Comparison of ENCODE assay signal across 16 cellular contexts in the genomic region with DNA sequence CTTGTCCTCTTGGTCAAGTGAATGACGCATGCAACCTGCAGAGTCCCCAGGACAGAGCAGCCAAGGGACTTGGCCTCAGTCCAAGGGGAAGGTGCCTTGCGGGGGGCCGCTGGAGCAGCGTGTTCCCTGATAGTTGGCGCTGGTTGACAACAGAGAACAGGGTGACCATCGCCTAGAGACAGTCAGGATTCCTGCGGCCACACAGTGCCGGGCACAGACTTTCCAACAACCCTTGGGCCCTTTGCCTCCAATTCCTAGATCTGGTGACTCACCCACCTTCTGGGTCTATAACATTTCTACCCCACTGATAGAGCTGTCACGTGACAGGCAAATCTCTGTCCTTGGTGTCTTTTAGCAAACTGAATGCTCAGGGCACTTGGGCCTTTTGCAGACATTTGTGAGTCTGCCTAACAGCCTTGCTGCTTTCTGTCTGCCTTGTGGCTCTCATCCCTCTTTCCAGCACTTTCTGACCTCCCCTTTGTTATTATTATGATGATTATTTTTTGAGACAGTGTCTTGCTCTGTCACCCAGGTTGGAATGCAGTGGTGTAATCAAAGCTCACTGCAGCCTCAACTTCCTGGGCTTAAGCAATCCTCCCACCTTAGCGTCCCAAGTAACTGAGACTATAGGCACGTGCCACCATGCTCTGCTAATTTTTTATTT. TPM values are rescaled to one million over a fixed set of nuclear protein-coding genes. Genes with fewer than 3 reads are reported as not detected.
A peak's percentile ranks its signal among the peaks of the same experiment; 100 is the strongest.
DNase-seq lines count a peak whose midpoint lies in the region; ATAC-seq, FAIRE-seq and TF ChIP-seq lines count a peak whose summit lies in the region.
"Had no signal": no experiment of that assay in that cellular context is flagged by ENCODE, and none has a peak within 500 bp of the region (broad histone marks: within the 10 kb centered on the region; RNA-seq: fewer than 3 reads in every experiment).

No MANE protein-coding gene starts in this region.

- H3K27ac ChIP-seq in trophoblast cell (ENCODE audit: low read depth, low read length), result no peak overlapping the region
- H3K27ac ChIP-seq: BLaER1 treated with 17β-estradiol and CSF1 and Interleukin-3, amounts not matched to agents 10 nM and 100 nM; HL-60 had no signal

- ATAC-seq in T-helper 17 cell, result no peak
- ATAC-seq: HCT116 had no signal

- WGBS in trophoblast cell (ENCODE audit: extremely low coverage, insufficient coverage, insufficient read length), result no CpG with 5 or more reads among the region's 11 CpGs

- H2AK5ac ChIP-seq in trophoblast cell (ENCODE audit: low read length), result no peak overlapping the region

- H2BK5ac ChIP-seq in trophoblast cell (ENCODE audit: low read depth, low read length, poor library complexity), result no peak overlapping the region

- H4K12ac ChIP-seq in trophoblast cell (ENCODE audit: low read depth, low read length), result no peak overlapping the region

- H3K79me2 ChIP-seq in trophoblast cell (ENCODE audit: control insufficient read depth, insufficient read depth, low read length, poor library complexity), result no peaks in the 10 kb centered on the region

- H3K36me3 ChIP-seq in trophoblast cell (ENCODE audit: control insufficient read depth in 1 of 2, insufficient read depth in 2 of 2, low read length in 2 of 2), result peaks cover 79 to 88% of the 10 kb centered on the region in 2 experiments

- H3K9me3 Mint-ChIP-seq in chondrocyte (ENCODE audit: low read depth), result no peaks in the 10 kb centered on the region

- no peak overlapping the region for H2BK120ac ChIP-seq in trophoblast cell (ENCODE audit: insufficient read depth, low read length, poor library complexity)

- no peaks in the 10 kb centered on the region for H3K4me1 Mint-ChIP-seq in chondrocyte (ENCODE audit: low read depth)
- no peaks in the 10 kb centered on the region for H3K4me1 Mint-ChIP-seq in T-helper 17 cell

- H3K18ac ChIP-seq in trophoblast cell (ENCODE audit: low read length), result no peak overlapping the region

- no peak overlapping the region for H3K9ac ChIP-seq in trophoblast cell (ENCODE audit: low read length)
- H3K9ac ChIP-seq: BLaER1 treated with 17β-estradiol and CSF1 and Interleukin-3, amounts not matched to agents 10 nM and 100 nM had no signal

- no peak for TF ChIP-seq CTCF in chondrocyte (IDR thresholded peaks at IDR 0.05)

- CTCF ChIA-PET in HEK293T (lab: Yijun Ruan, JAX), result no interaction called here

- H3K4me1 ChIP-seq in trophoblast cell (ENCODE audit: control insufficient read depth in 1 of 2, insufficient read depth in 2 of 2, low read length in 2 of 2), result no peaks in the 10 kb centered on the region

- no peaks in the 10 kb centered on the region for H3K79me1 ChIP-seq in trophoblast cell (ENCODE audit: low read length)

- H3K4ac ChIP-seq in trophoblast cell (ENCODE audit: low read depth, low read length), result no peak overlapping the region

- POLR2A ChIA-PET in HEK293T (lab: Yijun Ruan, JAX), result interaction anchor here (1.0 kb wide), 1 partner anchor 12 kb away, joined by 8 read pairs; the partner anchor contains the start of gene TEDC2

- no peak for FAIRE-seq in RCC 7860 (lab: Jason Lieb, UNC)

- H2BK12ac ChIP-seq in trophoblast cell (ENCODE audit: low read length), result no peak overlapping the region

- H3K23ac ChIP-seq in trophoblast cell (ENCODE audit: low read length), result no peak overlapping the region

- H3K4me3 Mint-ChIP-seq in chondrocyte (ENCODE audit: unreplicated experiment), result no peak overlapping the region
- no peak overlapping the region for H3K4me3 Mint-ChIP-seq in T-helper 17 cell

- H3K36me3 Mint-ChIP-seq in chondrocyte (ENCODE audit: low read depth), result peaks cover 16% of the 10 kb centered on the region
- no peaks in the 10 kb centered on the region for H3K36me3 Mint-ChIP-seq in T-helper 17 cell (ENCODE audit: low read depth)

- no peak overlapping the region for H3K27ac Mint-ChIP-seq in chondrocyte (ENCODE audit: unreplicated experiment)
- H3K27ac Mint-ChIP-seq in T-helper 17 cell, result no peak overlapping the region

- no peak overlapping the region for H4K8ac ChIP-seq in trophoblast cell (ENCODE audit: low read depth, low read length)

- no peaks in the 10 kb centered on the region for H3K27me3 ChIP-seq in trophoblast cell (ENCODE audit: insufficient read depth, low read length)
- H3K27me3 ChIP-seq: BLaER1 treated with 17β-estradiol and CSF1 and Interleukin-3, amounts not matched to agents 10 nM and 100 nM had no signal

- H2AFZ ChIP-seq in trophoblast cell (ENCODE audit: insufficient read depth, low read length, poor library complexity), result no peak overlapping the region

- H3K4me3 ChIP-seq in trophoblast cell (ENCODE audit: low read depth, low read length), result no peak overlapping the region
- H3K4me3 ChIP-seq: BLaER1 treated with 17β-estradiol and CSF1 and Interleukin-3, amounts not matched to agents 10 nM and 100 nM had no signal

- H3K9me3 ChIP-seq in trophoblast cell (ENCODE audit: insufficient read depth, low read depth, low read length), result peaks cover 2% of the 10 kb centered on the region
- H3K9me3 ChIP-seq in T-helper 17 cell (ENCODE audit: control insufficient read depth, low read length, poor library complexity, severe bottlenecking), result no peaks in the 10 kb centered on the region
- H3K9me3 ChIP-seq: BLaER1 treated with 17β-estradiol and CSF1 and Interleukin-3, amounts not matched to agents 10 nM and 100 nM had no signal

- H4K91ac ChIP-seq in trophoblast cell (ENCODE audit: low read depth, low read length), result no peak overlapping the region

- H3K14ac ChIP-seq in trophoblast cell (ENCODE audit: low read length), result no peak overlapping the region

- DNase-seq in EL (peak; percentile 53), RCC 7860 (ENCODE audit: low spot score) (peak; percentile 33), chondrocyte (ENCODE audit: low spot score) (peak; percentile 90), trophoblast cell (peak; percentile 89 to 95), T-helper 17 cell (no peak), HEK293T (ENCODE audit: extremely low spot score) (no peak), NCI-H1694 (lab: John Stamatoyannopoulos, UW) (no peak)
- DNase-seq in activated CD4-positive, alpha-beta T cell treated with anti-CD3 and anti-CD28 coated beads, Interleukin-2, amount 50 U/mL, for 48 hours, result no peak
- DNase-seq: KBM-7, NCI-H1092, NCI-H345, NCI-H69, SIG-M5 had no signal

- no peak overlapping the region for H3K4me2 ChIP-seq in trophoblast cell (ENCODE audit: low read length)
- H3K4me2 ChIP-seq: BLaER1 treated with 17β-estradiol and CSF1 and Interleukin-3, amounts not matched to agents 10 nM and 100 nM had no signal

- no peaks in the 10 kb centered on the region for H3K27me3 Mint-ChIP-seq in chondrocyte (ENCODE audit: low read depth)
- H3K27me3 Mint-ChIP-seq in T-helper 17 cell, result no peaks in the 10 kb centered on the region

TF ChIP-seq in HEK293T, 16 proteins besides CTCF, POLR2A, EP300 and RAD21:
- TF ChIP-seq TARDBP (IDR thresholded peaks at IDR 0.05), result no peak
- no peak for TF ChIP-seq FOXK2 (IDR thresholded peaks at IDR 0.05)
- no peak for TF ChIP-seq FOXA1 (IDR thresholded peaks at IDR 0.05)
- TF ChIP-seq BHLHE40 (IDR thresholded peaks at IDR 0.05; ENCODE audit: borderline replicate concordance), result no peak

RNA-seq across cellular contexts. Expression of gene TEDC2, which starts 11.9 kb away (rescaled TPM):
- total RNA-seq in chondrocyte (3.9 to 6.5 TPM (median 5.5 TPM) in 3 replicates), T-helper 17 cell (under 1 TPM; 0.70 to 0.85 TPM)
- polyA plus RNA-seq in trophoblast cell (2013), result 9.0 and 9.9 TPM in 2 replicates

RNA-seq across cellular contexts. Expression of gene CCNF, which starts 18.8 kb away (rescaled TPM):
- total RNA-seq in chondrocyte (4.9 to 7.7 TPM (median 7.6 TPM) in 3 replicates), T-helper 17 cell (1 to 10 TPM; 2.9 to 3.3 TPM)
- 15.0 and 15.3 TPM in 2 replicates for polyA plus RNA-seq in trophoblast cell (2013)

RNA-seq across cellular contexts. Expression of gene NTN3, which starts 23.0 kb away (rescaled TPM):
- total RNA-seq in chondrocyte (1.5 to 2.1 TPM (median 1.8 TPM) in 3 replicates), T-helper 17 cell (not detected)
- polyA plus RNA-seq in trophoblast cell (2013), result 0.03 and 0.04 TPM in 2 replicates

RNA-seq across cellular contexts. Expression of gene TBC1D24, which starts 26.9 kb away (rescaled TPM):
- total RNA-seq in chondrocyte (17.9 to 19.6 TPM (median 18.7 TPM) in 3 replicates), T-helper 17 cell (1 to 10 TPM; 4.4 to 8.4 TPM)
- 4.0 TPM in 2 replicates for polyA plus RNA-seq in trophoblast cell (2013)

Comparison
In these comparisons a context has a peak if more than half of its experiments do, and no peak if none do; other contexts are left out.
1. DNase-seq: peak in EL (single experiment), RCC 7860 (single experiment), chondrocyte (single experiment) and trophoblast cell (2 of 2); none in activated CD4-positive, alpha-beta T cell treated with anti-CD3 and anti-CD28 coated beads, Interleukin-2, amount 50 U/mL, for 48 hours (0 of 2), T-helper 17 cell (0 of 3), HEK293T (single experiment) and NCI-H1694 (single experiment).